ENCODE assay signal across 15 cellular contexts in the genomic region with DNA sequence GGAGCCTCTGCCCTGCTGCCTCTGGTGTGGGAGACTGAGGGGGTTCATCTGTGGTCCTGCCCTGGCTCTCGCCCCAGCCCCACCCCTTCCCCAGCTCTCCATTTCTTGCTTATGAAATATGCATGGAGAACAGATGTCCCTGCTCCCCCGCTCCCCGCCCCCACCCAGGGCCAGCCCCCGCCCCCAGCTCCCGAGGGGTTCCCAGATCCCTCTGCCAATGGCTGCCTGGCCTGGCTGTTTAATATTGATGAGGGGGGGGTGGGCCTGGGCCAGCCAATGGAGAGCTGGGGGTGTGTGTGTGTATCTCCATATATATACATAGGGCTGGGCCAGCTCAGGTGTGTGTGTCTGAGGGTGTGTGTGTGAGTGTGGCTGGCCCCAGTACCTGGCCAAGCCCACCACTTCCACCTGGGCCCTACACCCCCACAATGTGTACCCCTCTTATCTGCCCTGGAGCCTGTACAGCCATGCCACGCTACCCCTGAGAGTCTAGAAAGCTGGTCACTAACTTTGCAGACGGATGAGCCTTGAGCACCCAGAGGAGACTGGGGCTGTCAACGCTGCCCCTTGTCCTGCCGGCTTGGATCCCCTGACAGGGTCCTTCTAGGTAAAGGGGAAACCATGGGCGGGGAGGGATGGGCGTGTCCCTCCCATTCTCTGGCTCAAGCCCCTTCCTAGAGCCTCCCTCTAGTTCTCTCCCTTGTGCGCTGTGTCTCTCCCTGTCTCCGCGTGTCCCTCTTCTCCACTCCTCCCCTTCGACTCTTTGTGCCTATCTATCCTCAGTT. TPM values are rescaled to one million over a fixed set of nuclear protein-coding genes. Genes with fewer than 3 reads are reported as not detected.
DNase-seq lines count a peak whose midpoint lies in the region; ATAC-seq, FAIRE-seq and TF ChIP-seq lines count a peak whose summit lies in the region.
"Had no signal": no experiment of that assay in that cellular context is flagged by ENCODE, and none has a peak within 500 bp of the region (broad histone marks: within the 10 kb centered on the region; RNA-seq: fewer than 3 reads in every experiment).

A gene (plus strand): TSS at position 341 of the 785 bp plus-strand sequence. CDS start 3,661 bp downstream, outside the sequence.

- in situ Hi-C loops in HepG2 (cut with HindIII; ENCODE audit: extremely low pct_ligation_motif_present, low pct_unique_long_range_greater_than_20kb): no loop called here
- in situ Hi-C loops in ACHN (cut with HindIII; ENCODE audit: low pct_ligation_motif_present, low pct_unique_long_range_greater_than_20kb, low sequenced_read_pairs): no loop called here

- no peak for FAIRE-seq in HepG2 (lab: Jason Lieb, UNC)

- no peak within 1 kb of the TSS for H2BK120ac ChIP-seq in trophoblast cell (ENCODE audit: insufficient read depth, low read length, poor library complexity)

- no peak within 1 kb of the TSS for H2AK5ac ChIP-seq in trophoblast cell (ENCODE audit: low read length)

- H3K4me1 Mint-ChIP-seq in CD4-positive, CD25-positive, alpha-beta regulatory T cell: peaks cover 0 to 2% (median 0%) of the 10 kb centered on the region in 4 donors

- no peak for ATAC-seq in CD4-positive, CD25-positive, alpha-beta regulatory T cell (ENCODE audit: low read depth in 2 of 2)
- ATAC-seq in HCT116: peak; percentile 58
- peak; percentile 30 for ATAC-seq in HepG2
- no peak for ATAC-seq in HG02840 (IDR thresholded peaks at IDR 0.05; ENCODE audit: low FRiP score, unreplicated experiment)
- ATAC-seq: effector memory CD8-positive, alpha-beta T cell; left ventricle myocardium superior had no signal

- intact Hi-C loops in HCT116 (cut with micrococcal nuclease) (no loop called here), HepG2 (cut with micrococcal nuclease; ENCODE audit: unreplicated experiment) (no loop called here), thyroid gland (cut with DNase I) (no loop called here)

- no peak within 1 kb of the TSS for H3K4me3 ChIP-seq in CD4-positive, CD25-positive, alpha-beta regulatory T cell (ENCODE audit: low read depth, low read length)
- no peak within 1 kb of the TSS for H3K4me3 ChIP-seq in HCT116 (replicated peaks in 1 of 2; ENCODE audit: low read depth in 1 of 2, low read length in 2 of 2)
- no peak within 1 kb of the TSS for H3K4me3 ChIP-seq in SK-N-SH (ENCODE audit: low read depth in 2 of 2, low read length in 1 of 2)
- H3K4me3 ChIP-seq in HepG2 (replicated peaks in 1 of 3; ENCODE audit: insufficient read depth in 1 of 3, low read depth in 2 of 3, low read length in 3 of 3): no peak within 1 kb of the TSS
- H3K4me3 ChIP-seq in trophoblast cell (ENCODE audit: low read depth, low read length): no peak within 1 kb of the TSS
- no peak within 1 kb of the TSS for H3K4me3 ChIP-seq in thyroid gland (replicated peaks in 1 of 3)
- H3K4me3 ChIP-seq: psoas muscle had no signal

- H2AFZ ChIP-seq in HCT116 (ENCODE audit: low read depth, low read length, poor library complexity, severe bottlenecking) (no peak within 1 kb of the TSS), SK-N-SH (ENCODE audit: low read depth) (no peak within 1 kb of the TSS), HepG2 (ENCODE audit: low read length) (no peak within 1 kb of the TSS), trophoblast cell (ENCODE audit: insufficient read depth, low read length, poor library complexity) (no peak within 1 kb of the TSS)

- TF ChIP-seq CTCF in HCT116 (IDR thresholded peaks at IDR 0.05 in 2 of 3, conservative IDR thresholded peaks at IDR 0.05 in 1 of 3; ENCODE audit: borderline replicate concordance in 1 of 3, insufficient read depth in 1 of 3, low read depth in 2 of 3, low read length in 2 of 3) (no peak), SK-N-SH (IDR thresholded peaks at IDR 0.05) (no peak), HepG2 (CRISPR knock-in tag; IDR thresholded peaks at IDR 0.05) (no peak), thyroid gland (IDR thresholded peaks at IDR 0.05) (no peak)

- no peak within 1 kb of the TSS for H3K27ac ChIP-seq in CD4-positive, CD25-positive, alpha-beta regulatory T cell (ENCODE audit: insufficient read depth, low read length, poor library complexity, severe bottlenecking)
- H3K27ac ChIP-seq in HCT116 (ENCODE audit: low read depth, low read length) (no peak within 1 kb of the TSS), SK-N-SH (ENCODE audit: low read depth in 2 of 2, low read length in 1 of 2) (no peak within 1 kb of the TSS), HepG2 (ENCODE audit: extremely low read length, insufficient read depth, low read length) (no peak within 1 kb of the TSS), trophoblast cell (ENCODE audit: low read depth, low read length) (no peak within 1 kb of the TSS), thyroid gland (no peak within 1 kb of the TSS)
- H3K27ac ChIP-seq: psoas muscle had no signal

- TF ChIP-seq RAD21 in HCT116 (IDR thresholded peaks at IDR 0.05; ENCODE audit: low read depth): no peak
- no peak for TF ChIP-seq RAD21 in SK-N-SH (IDR thresholded peaks at IDR 0.05; ENCODE audit: low read length)
- TF ChIP-seq RAD21 in HepG2 (CRISPR knock-in tag; IDR thresholded peaks at IDR 0.05): no peak

- H3K14ac ChIP-seq in trophoblast cell (ENCODE audit: low read length): no peak within 1 kb of the TSS

- no peaks in the 10 kb centered on the region for H3K4me1 ChIP-seq in CD4-positive, CD25-positive, alpha-beta regulatory T cell (ENCODE audit: control insufficient read depth, insufficient read depth, low read length, poor library complexity, severe bottlenecking)
- no peaks in the 10 kb centered on the region for H3K4me1 ChIP-seq in HCT116 (ENCODE audit: control insufficient read depth in 1 of 2, insufficient read depth in 2 of 2, low read length in 2 of 2)
- H3K4me1 ChIP-seq in SK-N-SH (ENCODE audit: control insufficient read depth in 1 of 2, insufficient read depth in 2 of 2, low read depth in 1 of 2, low read length in 1 of 2): no peaks in the 10 kb centered on the region
- peaks cover 9% of the 10 kb centered on the region for H3K4me1 ChIP-seq in HepG2 (ENCODE audit: insufficient read depth, low read length)
- H3K4me1 ChIP-seq in trophoblast cell (ENCODE audit: control insufficient read depth in 1 of 2, insufficient read depth in 2 of 2, low read length in 2 of 2): peaks cover 5 to 6% of the 10 kb centered on the region in 2 experiments
- no peaks in the 10 kb centered on the region for H3K4me1 ChIP-seq in thyroid gland
- H3K4me1 ChIP-seq: psoas muscle had no signal

- H3K79me2 ChIP-seq in HCT116 (ENCODE audit: insufficient read depth, low read length) (no peaks in the 10 kb centered on the region), SK-N-SH (ENCODE audit: insufficient read depth) (no peaks in the 10 kb centered on the region), HepG2 (ENCODE audit: insufficient read depth, low read length) (no peaks in the 10 kb centered on the region), trophoblast cell (ENCODE audit: control insufficient read depth, insufficient read depth, low read length, poor library complexity) (no peaks in the 10 kb centered on the region)

- H3K27me3 ChIP-seq in CD4-positive, CD25-positive, alpha-beta regulatory T cell (ENCODE audit: control insufficient read depth, insufficient read depth, low read length): no peaks in the 10 kb centered on the region
- H3K27me3 ChIP-seq in HCT116 (ENCODE audit: insufficient read depth, low read length) (no peaks in the 10 kb centered on the region), SK-N-SH (ENCODE audit: insufficient read depth) (no peaks in the 10 kb centered on the region), HepG2 (ENCODE audit: control insufficient read depth in 1 of 2, insufficient read depth in 2 of 2, low read length in 2 of 2) (no peaks in the 10 kb centered on the region), trophoblast cell (ENCODE audit: insufficient read depth, low read length) (no peaks in the 10 kb centered on the region), thyroid gland (peaks cover 4% of the 10 kb centered on the region)

- H3K9me2 ChIP-seq in HCT116 (ENCODE audit: insufficient read depth) (no peaks in the 10 kb centered on the region), SK-N-SH (no peaks in the 10 kb centered on the region)

- H2BK5ac ChIP-seq in trophoblast cell (ENCODE audit: low read depth, low read length, poor library complexity): no peak within 1 kb of the TSS

- H3K18ac ChIP-seq in trophoblast cell (ENCODE audit: low read length): no peak within 1 kb of the TSS

- WGBS in SK-N-SH (ENCODE audit: low lambda C conversion rate): 58% methylated on average over 9 of the region's 15 CpGs
- 41% methylated on average over 10 of the region's 15 CpGs for WGBS in HepG2 (ENCODE audit: low lambda C conversion rate)
- WGBS in trophoblast cell (ENCODE audit: extremely low coverage, insufficient coverage, insufficient read length): no CpG with 5 or more reads among the region's 15 CpGs
- WGBS in thyroid gland, 2 donors: 64 to 69% methylated on average over 11 to 15 of the region's 15 CpGs

- H3K27ac Mint-ChIP-seq in CD4-positive, CD25-positive, alpha-beta regulatory T cell: peak within 1 kb of the TSS in 2 of 3 donors; percentile 30 to 51
- H3K27ac Mint-ChIP-seq: activated T-cell treated with anti-CD3 and anti-CD28 coated beads, Interleukin-2, amount 50 U/mL, for 24 hours; effector memory CD8-positive, alpha-beta T cell; T-helper 2 cell treated with Interferon-gamma antibody and Interleukin-4, amounts not matched to agents 5 μg/mL and 100 μg/mL, for 36 hours had no signal

- H3K79me1 ChIP-seq in trophoblast cell (ENCODE audit: low read length): no peaks in the 10 kb centered on the region

- H3K36me3 ChIP-seq in CD4-positive, CD25-positive, alpha-beta regulatory T cell (ENCODE audit: control insufficient read depth, insufficient read depth, low read length): no peaks in the 10 kb centered on the region
- H3K36me3 ChIP-seq in HCT116 (ENCODE audit: control insufficient read depth in 1 of 2, insufficient read depth in 2 of 2, low read length in 2 of 2) (no peaks in the 10 kb centered on the region), SK-N-SH (replicated peaks in 1 of 2; ENCODE audit: control insufficient read depth in 1 of 2, insufficient read depth in 2 of 2, low read length in 1 of 2) (no peaks in the 10 kb centered on the region), HepG2 (replicated peaks in 1 of 2; ENCODE audit: control insufficient read depth in 1 of 2, insufficient read depth in 2 of 2, low read length in 2 of 2) (no peaks in the 10 kb centered on the region), trophoblast cell (ENCODE audit: control insufficient read depth in 1 of 2, insufficient read depth in 2 of 2, low read length in 2 of 2) (no peaks in the 10 kb centered on the region), thyroid gland (no peaks in the 10 kb centered on the region)

- BruUV-seq in HCT116 (replicated peaks; lab: Mats Ljungman, UMichigan) (no TSS peak), HepG2 (replicated peaks; lab: Mats Ljungman, UMichigan) (no TSS peak)

- H3K4me3 Mint-ChIP-seq in CD4-positive, CD25-positive, alpha-beta regulatory T cell: no peak within 1 kb of the TSS
- H3K4me3 Mint-ChIP-seq: activated T-cell treated with anti-CD3 and anti-CD28 coated beads, Interleukin-2, amount 50 U/mL, for 24 hours; effector memory CD8-positive, alpha-beta T cell; T-helper 2 cell treated with Interferon-gamma antibody and Interleukin-4, amounts not matched to agents 5 μg/mL and 100 μg/mL, for 36 hours had no signal

- RAD21 ChIA-PET in HCT116 (lab: Charles Lee; ENCODE audit: low non-redundant PET in 1 of 2, low total read pairs in 2 of 2, uncharacterized antibody in 2 of 2, unreplicated experiment in 2 of 2): no interaction called here

- H3K27me3 Mint-ChIP-seq in CD4-positive, CD25-positive, alpha-beta regulatory T cell: no peaks in the 10 kb centered on the region
- H3K27me3 Mint-ChIP-seq: activated T-cell treated with anti-CD3 and anti-CD28 coated beads, Interleukin-2, amount 50 U/mL, for 24 hours; effector memory CD8-positive, alpha-beta T cell had no signal

- H3K9me3 Mint-ChIP-seq in CD4-positive, CD25-positive, alpha-beta regulatory T cell: peaks cover 0 to 1% (median 0%) of the 10 kb centered on the region in 7 donors
- H3K9me3 Mint-ChIP-seq: activated T-cell treated with anti-CD3 and anti-CD28 coated beads, Interleukin-2, amount 50 U/mL, for 24 hours; effector memory CD8-positive, alpha-beta T cell; T-helper 2 cell treated with Interferon-gamma antibody and Interleukin-4, amounts not matched to agents 5 μg/mL and 100 μg/mL, for 36 hours had no signal

- POLR2A ChIA-PET in HCT116 (lab: Charles Lee) (no interaction called here), SK-N-SH (lab: Yijun Ruan, JAX) (interaction anchor here (0.6 to 1.2 kb wide), 2 partner anchors 25 to 289 kb away, joined by 3 to 5 read pairs; no protein-coding TSS in a partner anchor), HepG2 (lab: Yijun Ruan, JAX) (no interaction called here)

- TF ChIP-seq EP300 in SK-N-SH (IDR thresholded peaks at IDR 0.05; ENCODE audit: borderline replicate concordance in 1 of 2, low read depth in 1 of 2, low read length in 1 of 2) (no peak), HepG2 (IDR thresholded peaks at IDR 0.05; ENCODE audit: low read depth in 2 of 2, low read length in 2 of 2) (no peak), HepG2 (CRISPR knock-in tag; IDR thresholded peaks at IDR 0.05; ENCODE audit: borderline replicate concordance) (no peak)

- no peak within 1 kb of the TSS for H4K91ac ChIP-seq in trophoblast cell (ENCODE audit: low read depth, low read length)

- no peak within 1 kb of the TSS for H3K23ac ChIP-seq in trophoblast cell (ENCODE audit: low read length)

- no peak within 1 kb of the TSS for H2BK12ac ChIP-seq in trophoblast cell (ENCODE audit: low read length)

- H3K36me3 Mint-ChIP-seq in CD4-positive, CD25-positive, alpha-beta regulatory T cell: no peaks in the 10 kb centered on the region

- no peaks in the 10 kb centered on the region for H3K9me3 ChIP-seq in CD4-positive, CD25-positive, alpha-beta regulatory T cell (ENCODE audit: control insufficient read depth in 2 of 2, low read length in 2 of 2)
- H3K9me3 ChIP-seq in HCT116 (ENCODE audit: control insufficient read depth in 1 of 2, insufficient read depth in 1 of 2, low read depth in 1 of 2, low read length in 2 of 2) (no peaks in the 10 kb centered on the region), SK-N-SH (no peaks in the 10 kb centered on the region), HepG2 (ENCODE audit: low read length) (no peaks in the 10 kb centered on the region), trophoblast cell (ENCODE audit: insufficient read depth, low read depth, low read length) (no peaks in the 10 kb centered on the region), thyroid gland (no peaks in the 10 kb centered on the region)
- H3K9me3 ChIP-seq: psoas muscle had no signal

- H4K8ac ChIP-seq in trophoblast cell (ENCODE audit: low read depth, low read length): no peak within 1 kb of the TSS

- H3K9ac ChIP-seq in HCT116 (ENCODE audit: low read length) (no peak within 1 kb of the TSS), SK-N-SH (no peak within 1 kb of the TSS), HepG2 (ENCODE audit: insufficient read depth, low read depth, low read length) (no peak within 1 kb of the TSS), trophoblast cell (ENCODE audit: low read length) (no peak within 1 kb of the TSS)

- H3K4me2 ChIP-seq in HCT116 (ENCODE audit: low read length) (no peak within 1 kb of the TSS), SK-N-SH (no peak within 1 kb of the TSS), HepG2 (ENCODE audit: low read depth, low read length) (no peak within 1 kb of the TSS), trophoblast cell (ENCODE audit: low read length) (no peak within 1 kb of the TSS)

- no peaks in the 10 kb centered on the region for H3F3A ChIP-seq in SK-N-SH (replicated peaks; ENCODE audit: insufficient read depth)

- no peak within 1 kb of the TSS for H3K4ac ChIP-seq in trophoblast cell (ENCODE audit: low read depth, low read length)

- CTCF ChIA-PET in HCT116 (lab: Charles Lee) (interaction anchor here (0.8 to 2.9 kb wide), 2 partner anchors 9 to 280 kb away, joined by 3 to 13 read pairs; no protein-coding TSS in a partner anchor), SK-N-SH (lab: Yijun Ruan, JAX) (interaction anchor here (0.7 to 9.0 kb wide), 3 partner anchors 9 to 79 kb away, joined by 3 to 85 read pairs (median 9); no protein-coding TSS in a partner anchor), HepG2 (lab: Yijun Ruan, JAX; ENCODE audit: low intra/inter-chr PET ratio, low total read pairs) (no interaction called here)

- TF ChIP-seq POLR2A in HCT116 (IDR thresholded peaks at IDR 0.05; ENCODE audit: borderline replicate concordance, extremely low read depth, insufficient read depth, insufficient read length) (no peak), HepG2 (IDR thresholded peaks at IDR 0.05; ENCODE audit: insufficient read depth in 1 of 2, low read depth in 2 of 2, low read length in 2 of 2) (no peak), thyroid gland (IDR thresholded peaks at IDR 0.05) (no peak)

- no peak within 1 kb of the TSS for H4K12ac ChIP-seq in trophoblast cell (ENCODE audit: low read depth, low read length)

- no peaks in the 10 kb centered on the region for H4K20me1 ChIP-seq in HCT116 (ENCODE audit: insufficient read depth)
- H4K20me1 ChIP-seq in SK-N-SH (ENCODE audit: insufficient read depth): no peaks in the 10 kb centered on the region
- H4K20me1 ChIP-seq in HepG2 (ENCODE audit: insufficient read depth, low read length): no peaks in the 10 kb centered on the region

- no peak for DNase-seq in CD4-positive, CD25-positive, alpha-beta regulatory T cell
- no peak for DNase-seq in HCT116 (ENCODE audit: low read depth, low spot score)
- peak; percentile 60 for DNase-seq in SK-N-SH
- DNase-seq in HepG2 (ENCODE audit: low spot score): no peak
- DNase-seq in ACHN: no peak
- DNase-seq in trophoblast cell: no peak
- DNase-seq in thyroid gland: no peak
- DNase-seq: activated T-cell treated with anti-CD3 and anti-CD28 coated beads, Interleukin-2, amount 50 U/mL, for 24 hours; effector memory CD8-positive, alpha-beta T cell; left ventricle myocardium superior; NCI-H2029; psoas muscle had no signal

RNA-seq across cellular contexts. Expression of the gene that starts here (rescaled TPM):
- total RNA-seq in CD4-positive, CD25-positive, alpha-beta regulatory T cell: not detected
- under 1 TPM in 1 of 4 donors, not detected in 3; 0.06 TPM for polyA plus RNA-seq in CD4-positive, CD25-positive, alpha-beta regulatory T cell
- total RNA-seq in HCT116 (2021; ENCODE audit: unreplicated experiment) (0.12 TPM), HepG2 (2016; rRNA removed; fragmentation: Illumina TruSeq; extraction: Trizol) (0.11 TPM in 1 of 2 replicates, not detected in the other), thyroid gland (not detected)
- 0.07 and 0.14 TPM in 2 replicates for polyA plus RNA-seq in HCT116 (2012)
- polyA plus RNA-seq in SK-N-SH (2012; rRNA removed) (0.16 and 0.18 TPM in 2 replicates), HepG2 (2011; rRNA removed) (0.44 and 0.57 TPM in 2 replicates)
- 0.04 and 0.09 TPM in 2 replicates for polyA plus RNA-seq in SK-N-SH (2012; cell fraction: cytosol; rRNA removed)
- 0.45 and 0.56 TPM in 2 replicates for polyA plus RNA-seq in SK-N-SH (2012; cell fraction: nucleus; rRNA removed)
- not detected in 2 replicates for total RNA-seq in HepG2 (2016; cell fraction: cytosol; rRNA removed; fragmentation: Illumina TruSeq; extraction: Trizol; ENCODE audit: low read depth)
- total RNA-seq in HepG2 (2016; cell fraction: insoluble cytoplasmic fraction; rRNA removed; fragmentation: Illumina TruSeq; extraction: Trizol): not detected in 2 replicates
- not detected in 2 replicates for total RNA-seq in HepG2 (2016; cell fraction: membrane; rRNA removed; fragmentation: Illumina TruSeq; extraction: Trizol)
- 0.19 and 0.22 TPM in 2 replicates for total RNA-seq in HepG2 (2016; cell fraction: nucleus; rRNA removed; fragmentation: Illumina TruSeq; extraction: Trizol)
- 0.15 and 0.19 TPM in 2 replicates for polyA plus RNA-seq in HepG2 (2011; cell fraction: cytosol; rRNA removed)
- polyA plus RNA-seq in HepG2 (2011; cell fraction: nucleus; rRNA removed): 0.93 and 1.1 TPM in 2 replicates
- polyA plus RNA-seq in HepG2 (2012): 0.19 and 0.24 TPM in 2 replicates
- polyA plus RNA-seq in HepG2 (2016; cell fraction: cytosol; fragmentation: Illumina TruSeq; extraction: Trizol; ENCODE audit: low read depth): 0.05 TPM in 1 of 2 replicates, not detected in the other
- 0.12 TPM in 1 of 2 replicates, not detected in the other for polyA plus RNA-seq in HepG2 (2016; cell fraction: insoluble cytoplasmic fraction; fragmentation: Illumina TruSeq; extraction: Trizol; ENCODE audit: low read depth)
- not detected in 2 replicates for polyA plus RNA-seq in HepG2 (2016; cell fraction: membrane; fragmentation: Illumina TruSeq; extraction: Trizol; ENCODE audit: low read depth)
- 1.00 and 1.1 TPM in 2 replicates for polyA plus RNA-seq in HepG2 (2016; cell fraction: nucleus; fragmentation: Illumina TruSeq; extraction: Trizol; ENCODE audit: insufficient read depth, low read depth)
- 0.52 and 1.1 TPM in 2 replicates for polyA minus RNA-seq in HepG2 (2011; rRNA and poly(A)+ RNA removed; ENCODE audit: low replicate concordance)
- polyA minus RNA-seq in HepG2 (2011; cell fraction: cytosol; rRNA and poly(A)+ RNA removed): not detected in 2 replicates
- 0.62 and 0.77 TPM in 2 replicates for polyA minus RNA-seq in HepG2 (2011; cell fraction: nucleus; rRNA and poly(A)+ RNA removed)
- 0.51 and 0.62 TPM in 2 replicates for polyA plus RNA-seq in trophoblast cell (2013)
- total RNA-seq: HT-29, left ventricle myocardium superior had no signal

Comparison
In these comparisons a context has a peak if more than half of its experiments do, and no peak if none do; other contexts are left out.
1. Peak in ATAC-seq in HCT116; RNA of the gene not detected or under 1 TPM.
2. Peak in DNase-seq in SK-N-SH; RNA of the gene not detected or under 1 TPM.